7 cellular contexts compared by ENCODE assay signal in the genomic region with DNA sequence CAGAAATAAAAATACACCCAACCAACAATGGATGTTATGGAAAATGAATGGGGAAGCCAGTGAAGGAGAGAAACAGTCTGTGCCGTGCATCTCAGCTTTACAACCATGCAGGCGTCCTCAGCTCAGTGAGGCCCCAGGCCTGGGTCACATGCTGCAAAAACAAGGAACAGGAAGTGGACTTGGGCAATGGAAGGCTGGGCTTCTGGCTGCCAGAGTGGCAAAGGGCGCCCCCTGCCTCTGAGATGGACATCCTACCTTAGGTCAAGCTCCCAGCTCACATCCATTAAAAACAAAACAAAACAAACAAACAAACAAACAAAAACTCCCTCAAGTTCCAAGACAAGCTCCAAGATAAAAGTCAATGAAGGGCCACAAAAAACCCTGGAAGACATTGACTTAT. TPM values are rescaled to one million over a fixed set of nuclear protein-coding genes. Genes with fewer than 3 reads are reported as not detected.
DNase-seq lines count a peak whose midpoint lies in the region; TF ChIP-seq lines count a peak whose summit lies in the region.

No MANE protein-coding gene starts in this region.

- no peak overlapping the region for H3K4me3 Mint-ChIP-seq in osteocyte (ENCODE audit: unreplicated experiment)

- no peaks in the 10 kb centered on the region for H3K9me3 ChIP-seq in Peyer's patch

- H3K36me3 ChIP-seq in Peyer's patch: peaks cover 0 to 16% (median 0%) of the 10 kb centered on the region in 3 donors

- H3K4me3 ChIP-seq in Peyer's patch: no peak overlapping the region
- H3K4me3 ChIP-seq in epithelial cell of esophagus (ENCODE audit: low read length): no peak overlapping the region

- no peak overlapping the region for H3K27ac ChIP-seq in Peyer's patch

- H3K27ac Mint-ChIP-seq in osteocyte (ENCODE audit: unreplicated experiment): no peak overlapping the region

- H3K4me1 ChIP-seq in Peyer's patch: no peaks in the 10 kb centered on the region

- peaks cover 12% of the 10 kb centered on the region for H3K36me3 Mint-ChIP-seq in osteocyte (ENCODE audit: unreplicated experiment)

- peak in 5 of 6 experiments; percentile 13 to 51 (median 40) for TF ChIP-seq CTCF in Peyer's patch (IDR thresholded peaks at IDR 0.05)
- peak; percentile 59 for TF ChIP-seq CTCF in epithelial cell of esophagus (IDR thresholded peaks at IDR 0.05; ENCODE audit: insufficient read depth, low read depth, low read length, missing control alignments)
- TF ChIP-seq CTCF in osteocyte (IDR thresholded peaks at IDR 0.05): peak; percentile 42

- DNase-seq in ELF-1 (ENCODE audit: low read depth, low spot score) (peak; percentile 76), H4 (ENCODE audit: low spot score) (peak; percentile 78), Peyer's patch (peak in 1 of 3 donors; percentile 61), epithelial cell of esophagus (ENCODE audit: low read depth) (peak; percentile 61), osteocyte (ENCODE audit: extremely low spot score, unreplicated experiment) (no peak), pons (ENCODE audit: low spot score) (no peak), NCI-H2227 treated with DMSO at 0.1 percent for 48 hours (lab: John Stamatoyannopoulos, UW) (no peak)

- H3K4me1 Mint-ChIP-seq in osteocyte (ENCODE audit: unreplicated experiment): peaks cover 12% of the 10 kb centered on the region

- no peaks in the 10 kb centered on the region for H3K27me3 Mint-ChIP-seq in osteocyte (ENCODE audit: unreplicated experiment)

- no peak for TF ChIP-seq POLR2A in Peyer's patch (IDR thresholded peaks at IDR 0.05)

- H3K27me3 ChIP-seq in Peyer's patch: no peaks in the 10 kb centered on the region

- H3K9me3 Mint-ChIP-seq in osteocyte (ENCODE audit: unreplicated experiment): no peaks in the 10 kb centered on the region

RNA-seq across cellular contexts. Expression of gene AFAP1L2, which starts 54.7 kb away (rescaled TPM):
- total RNA-seq in H4 (2014; rRNA removed; shearing (Covaris generic)): 0.70 and 1.3 TPM in 2 replicates
- total RNA-seq in Peyer's patch (10 to 100 TPM in 2 of 4 donors, 1 to 10 TPM in 2; 6.5 to 35.5 (median 12.9) TPM), osteocyte (4.0 and 5.7 TPM in 2 replicates)

Comparison
In these comparisons a context has a peak if more than half of its experiments do, and no peak if none do; other contexts are left out.
1. DNase-seq: peak in ELF-1 (single experiment), H4 (single experiment) and epithelial cell of esophagus (single experiment); none in osteocyte (single experiment), pons (single experiment) and NCI-H2227 treated with DMSO at 0.1 percent for 48 hours (single experiment).
2. Peak in every context shown above with its lines, with median percentiles within 50 percentile points of each other: CTCF ChIP-seq.